Comparison of ENCODE assay signal across 8 cellular contexts in genomic region chr14:93970589-93970966, GRCh38. TPM values are rescaled to one million over a fixed set of nuclear protein-coding genes. Genes with fewer than 3 reads are reported as not detected.
DNase-seq lines count a peak whose midpoint lies in the region; TF ChIP-seq lines count a peak whose summit lies in the region.

No MANE protein-coding gene starts in this region.

- H3K27me3 Mint-ChIP-seq in IgD-negative memory B cell = peaks cover 12% of the 10 kb centered on the region

- H3K36me3 ChIP-seq in transverse colon (no peaks in the 10 kb centered on the region), mesendoderm (ENCODE audit: control insufficient read depth, insufficient read depth, low read length) (no peaks in the 10 kb centered on the region)

- H3K4me3 ChIP-seq in astrocyte of the spinal cord (ENCODE audit: low read depth, low read length) (no peak overlapping the region), mononuclear cell (ENCODE audit: low read length) (peak overlapping the region; percentile 32), transverse colon (peak overlapping the region in 3 of 4 donors; percentile 12 to 36 (median 21)), mesendoderm (ENCODE audit: low read length) (no peak overlapping the region)

- H3K9me3 ChIP-seq in mononuclear cell (ENCODE audit: low read depth, low read length) = no peaks in the 10 kb centered on the region
- no peaks in the 10 kb centered on the region for H3K9me3 ChIP-seq in transverse colon

- no peaks in the 10 kb centered on the region for H3K79me1 ChIP-seq in mesendoderm (ENCODE audit: low read length)

- H3K9me3 Mint-ChIP-seq in IgD-negative memory B cell = peaks cover 0 to under 1% (median 0%) of the 10 kb centered on the region in 3 donors

- in situ Hi-C loops in astrocyte of the spinal cord (cut with HindIII; ENCODE audit: low sequenced_read_pairs) = no loop called here
- in situ Hi-C loops in transverse colon (cut with MboI; ENCODE audit: low pct_ligation_motif_present in 1 of 4, low pct_unique_long_range_greater_than_20kb in 1 of 4, low sequenced_read_pairs in 3 of 4) = no loop called here

- no peak overlapping the region for H2AK5ac ChIP-seq in mesendoderm (ENCODE audit: low read length)

- H3K23ac ChIP-seq in mesendoderm (ENCODE audit: low read length) = no peak overlapping the region

- H4K5ac ChIP-seq in mesendoderm (ENCODE audit: low read length) = no peak overlapping the region

- no peak overlapping the region for H3K56ac ChIP-seq in mesendoderm (ENCODE audit: low read length)

- TF ChIP-seq CTCF in GM12874 (IDR thresholded peaks at IDR 0.05; ENCODE audit: insufficient read depth, low read depth, low read length) = peak; percentile 53; the same call in 1 of the 2 replicates
- peak; percentile 36 for TF ChIP-seq CTCF in astrocyte of the spinal cord (IDR thresholded peaks at IDR 0.05; ENCODE audit: low read depth, low read length)
- peak; percentile 12 to 39 (median 27) for TF ChIP-seq CTCF in transverse colon (IDR thresholded peaks at IDR 0.05)

- H3K4me1 Mint-ChIP-seq in IgD-negative memory B cell = peaks cover 37 to 53% (median 48%) of the 10 kb centered on the region in 3 donors

- H3K18ac ChIP-seq in mesendoderm (ENCODE audit: low read length) = no peak overlapping the region

- H2BK120ac ChIP-seq in mesendoderm (ENCODE audit: low read depth, low read length) = no peak overlapping the region

- DNase-seq in T-helper 2 cell (peak; percentile 39 to 91 (median 56)), astrocyte of the spinal cord (ENCODE audit: low read depth, low spot score) (no peak), transverse colon (peak; percentile 66), hepatic stellate cell (ENCODE audit: low spot score) (no peak), mesendoderm (no peak)

- H4K8ac ChIP-seq in mesendoderm (ENCODE audit: low read depth, low read length) = no peak overlapping the region

- peak overlapping the region; percentile 37 to 84 (median 79) for H3K27ac Mint-ChIP-seq in IgD-negative memory B cell

- H2BK15ac ChIP-seq in mesendoderm (replicated peaks; ENCODE audit: low read depth) = no peak overlapping the region

- peaks cover 45% of the 10 kb centered on the region for H3K4me1 ChIP-seq in mononuclear cell (ENCODE audit: insufficient read depth, low read length)
- H3K4me1 ChIP-seq in transverse colon = peaks cover 12 to 49% (median 23%) of the 10 kb centered on the region in 4 donors
- H3K4me1 ChIP-seq in mesendoderm (ENCODE audit: control insufficient read depth, low read depth, low read length) = no peaks in the 10 kb centered on the region

- no peaks in the 10 kb centered on the region for H3K79me2 ChIP-seq in mesendoderm (ENCODE audit: control insufficient read depth, insufficient read depth, low read length)

- no peak overlapping the region for H3K9ac ChIP-seq in mesendoderm (ENCODE audit: low read length)

- TF ChIP-seq POLR2A in transverse colon (IDR thresholded peaks at IDR 0.05) = no peak

- H3K27ac ChIP-seq in transverse colon = peak overlapping the region; percentile 76 to 91 (median 85)
- H3K27ac ChIP-seq in mesendoderm (ENCODE audit: low read depth, low read length) = no peak overlapping the region

- TF ChIP-seq EP300 in transverse colon (IDR thresholded peaks at IDR 0.05; ENCODE audit: low read depth) = no peak

- intact Hi-C loops in transverse colon (cut with DNase I; ENCODE audit: low total_unique reads) = no loop called here

- H3K27me3 ChIP-seq in mononuclear cell (ENCODE audit: insufficient read depth, low read length) (peaks cover under 1% of the 10 kb centered on the region), transverse colon (no peaks in the 10 kb centered on the region), mesendoderm (ENCODE audit: insufficient read depth, low read length, poor library complexity) (no peaks in the 10 kb centered on the region)

- H3K36me3 Mint-ChIP-seq in IgD-negative memory B cell = peaks cover 2% of the 10 kb centered on the region

- H3K4me2 ChIP-seq in mesendoderm (ENCODE audit: low read length) = no peak overlapping the region

- H3K4ac ChIP-seq in mesendoderm (ENCODE audit: low read depth, low read length) = no peak overlapping the region

- no peak overlapping the region for H2BK5ac ChIP-seq in mesendoderm (ENCODE audit: low read length)

- WGBS in transverse colon (ENCODE audit: low coverage in 1 of 2), 2 donors = 20 to 40% methylated on average over 1 to 9 of the region's 9 CpGs
- WGBS in mesendoderm (ENCODE audit: extremely low coverage, insufficient coverage, low lambda C conversion rate) = no CpG with 5 or more reads among the region's 9 CpGs

- peak overlapping the region; percentile 84 to 97 (median 90) for H3K4me3 Mint-ChIP-seq in IgD-negative memory B cell

RNA-seq across cellular contexts. Expression of gene ASB2, which starts 5.8 kb away (rescaled TPM):
- 3.8 TPM for polyA plus RNA-seq in IgD-negative memory B cell
- total RNA-seq in mononuclear cell = 2.0 TPM
- total RNA-seq in transverse colon = 10 to 100 TPM; 22.1 to 35.8 (median 27.9) TPM
- 0.45 TPM for polyA plus RNA-seq in mesendoderm (2013, experiment 1 of 2)
- polyA plus RNA-seq in mesendoderm (2013, experiment 2 of 2) = 0.41 TPM

RNA-seq across cellular contexts. Expression of gene CCDC197, which starts 26.5 kb away (rescaled TPM):
- polyA plus RNA-seq in IgD-negative memory B cell = not detected
- total RNA-seq in mononuclear cell (not detected), transverse colon (not detected)
- not detected for polyA plus RNA-seq in mesendoderm (2013, experiment 1 of 2)
- polyA plus RNA-seq in mesendoderm (2013, experiment 2 of 2) = not detected

RNA-seq across cellular contexts. Expression of gene FAM181A, which starts 43.4 kb away (rescaled TPM):
- polyA plus RNA-seq in IgD-negative memory B cell = not detected
- not detected for total RNA-seq in mononuclear cell
- not detected for total RNA-seq in transverse colon
- polyA plus RNA-seq in mesendoderm (2013, experiment 1 of 2) = not detected
- polyA plus RNA-seq in mesendoderm (2013, experiment 2 of 2) = not detected

RNA-seq across cellular contexts. Expression of gene OTUB2, which starts 55.6 kb away (rescaled TPM):
- 0.19 TPM for polyA plus RNA-seq in IgD-negative memory B cell
- total RNA-seq in mononuclear cell = 0.10 TPM
- 1 to 10 TPM in 2 of 4 donors, not detected in 2; 2.6 to 2.7 TPM for total RNA-seq in transverse colon
- 0.93 TPM for polyA plus RNA-seq in mesendoderm (2013, experiment 1 of 2)
- polyA plus RNA-seq in mesendoderm (2013, experiment 2 of 2) = 1.1 TPM

Comparison
In these comparisons a context has a peak if more than half of its experiments do, and no peak if none do; other contexts are left out.
1. DNase-seq: peak in T-helper 2 cell (5 of 5) and transverse colon (single experiment); none in astrocyte of the spinal cord (single experiment), hepatic stellate cell (single experiment) and mesendoderm (single experiment).
2. H3K4me3 ChIP-seq: peak in mononuclear cell (single experiment) and transverse colon (3 of 4); none in astrocyte of the spinal cord (single experiment) and mesendoderm (single experiment).
3. Peak in every context shown above with its lines, with median percentiles within 50 percentile points of each other: CTCF ChIP-seq.